ENCODE assay signal across 9 cellular contexts in the genomic region with DNA sequence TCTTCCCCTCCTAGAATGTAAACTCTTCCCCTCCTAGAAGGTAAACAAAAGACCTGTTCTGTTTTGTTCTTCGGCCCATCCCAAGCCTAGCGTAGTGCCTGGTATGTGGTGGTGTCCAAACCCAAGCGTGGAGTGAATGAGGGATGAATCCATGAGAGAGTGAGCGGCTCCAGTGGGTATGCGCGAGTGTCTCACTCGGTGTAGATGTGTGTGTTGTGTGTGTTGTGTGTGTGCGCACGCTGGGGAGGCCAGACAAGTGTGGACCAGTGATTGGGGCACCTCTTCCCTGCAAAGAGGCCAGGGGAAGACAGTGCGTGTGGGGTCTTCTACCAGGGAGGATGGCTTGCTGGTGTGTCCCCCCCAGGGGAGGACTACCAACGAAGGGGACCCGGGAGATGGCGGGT. TPM values are rescaled to one million over a fixed set of nuclear protein-coding genes. Genes with fewer than 3 reads are reported as not detected.
DNase-seq lines count a peak whose midpoint lies in the region; ATAC-seq, FAIRE-seq and TF ChIP-seq lines count a peak whose summit lies in the region.
"Had no signal": no experiment of that assay in that cellular context is flagged by ENCODE, and none has a peak within 500 bp of the region (broad histone marks: within the 10 kb centered on the region; RNA-seq: fewer than 3 reads in every experiment).

No MANE protein-coding gene starts in this region.

- H3K4me1 Mint-ChIP-seq in astrocyte (ENCODE audit: low read depth, unreplicated experiment): peaks cover 5% of the 10 kb centered on the region
- peaks cover 16% of the 10 kb centered on the region for H3K4me1 Mint-ChIP-seq in stimulated activated memory B cell treated with anti-CD40 and anti-IgM and Interleukin-4, amounts not matched to agents 10 μg/mL and 1 μg/mL and 100 μg/mL, for 72 hours

- peak overlapping the region; percentile 98 for H3K4me2 ChIP-seq in astrocyte (ENCODE audit: low read length)

- TF ChIP-seq CTCF in astrocyte (IDR thresholded peaks at IDR 0.05; ENCODE audit: insufficient read depth, low read depth, low read length) (no peak), kidney epithelial cell (IDR thresholded peaks at IDR 0.05; ENCODE audit: insufficient read depth, low read length, poor library complexity, severe bottlenecking) (no peak)

- DNase-seq in HTR-8/SVneo (ENCODE audit: insufficient read length, low spot score): no peak
- DNase-seq in astrocyte (ENCODE audit: low read depth): no peak
- DNase-seq in kidney epithelial cell (ENCODE audit: low read depth): no peak
- DNase-seq in stimulated activated CD4-positive, alpha-beta T cell treated with anti-CD3 and anti-CD28 coated beads, Interleukin-2, amount 100 ng/mL, for 48 hours: no peak
- DNase-seq in inferior parietal cortex (ENCODE audit: extremely low spot score): no peak
- DNase-seq in kidney glomerular epithelial cell (lab: John Stamatoyannopoulos, UW): no peak

- H3K27ac ChIP-seq in astrocyte (ENCODE audit: low read depth, low read length): peak overlapping the region; percentile 62

- peaks cover 3% of the 10 kb centered on the region for H3K27me3 Mint-ChIP-seq in astrocyte (ENCODE audit: low read depth, unreplicated experiment)
- peaks cover 67% of the 10 kb centered on the region for H3K27me3 Mint-ChIP-seq in stimulated activated memory B cell treated with anti-CD40 and anti-IgM and Interleukin-4, amounts not matched to agents 10 μg/mL and 1 μg/mL and 100 μg/mL, for 72 hours

- H3K36me3 Mint-ChIP-seq in astrocyte (ENCODE audit: low read depth, unreplicated experiment): peaks cover 4% of the 10 kb centered on the region
- no peaks in the 10 kb centered on the region for H3K36me3 Mint-ChIP-seq in stimulated activated memory B cell treated with anti-CD40 and anti-IgM and Interleukin-4, amounts not matched to agents 10 μg/mL and 1 μg/mL and 100 μg/mL, for 72 hours

- H3K4me1 ChIP-seq in astrocyte (ENCODE audit: insufficient read depth, low read length): peaks cover 8% of the 10 kb centered on the region

- peaks cover 6% of the 10 kb centered on the region for H3K9me3 Mint-ChIP-seq in astrocyte (ENCODE audit: unreplicated experiment)
- H3K9me3 Mint-ChIP-seq in stimulated activated memory B cell treated with anti-CD40 and anti-IgM and Interleukin-4, amounts not matched to agents 10 μg/mL and 1 μg/mL and 100 μg/mL, for 72 hours: peaks cover 3% of the 10 kb centered on the region

- H3K36me3 ChIP-seq in astrocyte (ENCODE audit: insufficient read depth, low read length) (no peaks in the 10 kb centered on the region), kidney epithelial cell (ENCODE audit: control insufficient read depth, insufficient read depth, low read length) (no peaks in the 10 kb centered on the region)

- peak overlapping the region; percentile 90 for H2AFZ ChIP-seq in astrocyte (ENCODE audit: low read depth, low read length)

- H3K9ac ChIP-seq in astrocyte (ENCODE audit: low read length): peak overlapping the region; percentile 93

- H3K79me2 ChIP-seq in astrocyte (ENCODE audit: insufficient read depth, low read length): peaks cover 32% of the 10 kb centered on the region

- H3K27me3 ChIP-seq in astrocyte (ENCODE audit: insufficient read depth, low read length) (no peaks in the 10 kb centered on the region), kidney epithelial cell (ENCODE audit: control insufficient read depth, insufficient read depth, low read length) (no peaks in the 10 kb centered on the region)

- no peaks in the 10 kb centered on the region for H3K9me3 ChIP-seq in astrocyte (ENCODE audit: insufficient read depth, low read depth, low read length)

- FAIRE-seq in HTR-8/SVneo (lab: Jason Lieb, UNC) (peak; percentile 99), astrocyte (lab: Jason Lieb, UNC) (no peak)

- ATAC-seq in stimulated activated memory B cell treated with anti-CD40 and anti-IgM and Interleukin-4, amounts not matched to agents 10 μg/mL and 1 μg/mL and 100 μg/mL, for 72 hours: peak; percentile 32
- no peak for ATAC-seq in GM21526 (IDR thresholded peaks at IDR 0.05; ENCODE audit: low FRiP score, unreplicated experiment)

- peak overlapping the region; percentile 86 for H3K4me3 Mint-ChIP-seq in astrocyte (ENCODE audit: unreplicated experiment)
- peak overlapping the region; percentile 19 for H3K4me3 Mint-ChIP-seq in stimulated activated memory B cell treated with anti-CD40 and anti-IgM and Interleukin-4, amounts not matched to agents 10 μg/mL and 1 μg/mL and 100 μg/mL, for 72 hours

- peak overlapping the region; percentile 60 for H3K27ac Mint-ChIP-seq in astrocyte (ENCODE audit: unreplicated experiment)
- H3K27ac Mint-ChIP-seq in stimulated activated memory B cell treated with anti-CD40 and anti-IgM and Interleukin-4, amounts not matched to agents 10 μg/mL and 1 μg/mL and 100 μg/mL, for 72 hours: no peak overlapping the region

- peaks cover 19% of the 10 kb centered on the region for H4K20me1 ChIP-seq in astrocyte (ENCODE audit: insufficient read depth, low read length)

- H3K4me3 ChIP-seq in astrocyte (ENCODE audit: insufficient read depth, low read depth, low read length) (peak overlapping the region; percentile 85), kidney epithelial cell (ENCODE audit: low read depth, low read length) (peak overlapping the region; percentile 59)

RNA-seq across cellular contexts. Expression of a gene that starts 0.4 kb away (rescaled TPM):
- total RNA-seq in astrocyte: 12.7 and 16.1 TPM in 2 replicates
- total RNA-seq in kidney epithelial cell: 11.9 and 13.3 TPM in 2 replicates

RNA-seq across cellular contexts. Expression of a gene that starts 19.8 kb away (rescaled TPM):
- 16.0 and 16.7 TPM in 2 replicates for total RNA-seq in astrocyte
- total RNA-seq in kidney epithelial cell: 20.5 and 23.4 TPM in 2 replicates

RNA-seq across cellular contexts. Expression of a gene that starts 57.8 kb away (rescaled TPM):
- total RNA-seq in astrocyte (0.50 and 0.66 TPM in 2 replicates), kidney epithelial cell (2.6 and 3.4 TPM in 2 replicates)
- total RNA-seq: HT1080 had no signal
